9 cellular contexts compared by ENCODE assay signal in the genomic region with DNA sequence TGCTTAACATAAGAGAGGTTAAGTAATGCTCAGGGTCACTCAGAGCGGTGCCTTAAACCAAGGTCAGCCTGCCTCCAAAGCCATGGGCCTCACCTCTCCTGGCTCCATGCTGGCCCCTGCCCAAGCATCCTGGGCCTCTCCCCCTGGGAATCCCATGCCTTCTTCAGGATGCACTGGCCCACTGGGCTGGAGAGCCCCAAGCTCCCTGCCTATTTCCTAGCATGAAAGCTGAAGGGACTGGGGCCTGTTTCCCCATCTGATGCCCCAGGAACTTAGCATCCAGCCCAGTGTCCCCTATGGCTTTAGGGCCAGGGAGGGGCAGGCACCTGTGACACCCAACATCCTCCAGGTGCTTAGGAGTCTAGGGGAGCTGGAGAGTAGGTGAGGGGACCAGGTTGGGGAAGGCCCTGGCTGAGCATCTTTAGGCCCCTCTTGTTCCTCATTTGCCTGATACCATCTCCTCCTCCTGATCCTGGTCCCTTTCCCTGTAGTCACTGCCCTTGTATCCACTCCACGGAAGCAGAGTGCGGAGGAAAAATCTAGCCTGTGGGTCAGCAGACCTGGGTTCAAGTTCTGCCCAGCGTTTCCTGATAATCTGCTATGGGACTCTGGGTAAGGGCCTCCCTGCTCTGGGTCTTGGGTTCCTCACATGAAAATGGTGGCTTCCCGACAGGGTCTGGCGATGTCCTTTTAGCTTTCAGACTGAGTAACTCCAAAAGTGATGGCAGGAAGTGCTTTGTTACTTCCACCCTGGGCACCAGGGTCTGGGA. TPM values are rescaled to one million over a fixed set of nuclear protein-coding genes. Genes with fewer than 3 reads are reported as not detected.
DNase-seq lines count a peak whose midpoint lies in the region; ATAC-seq, FAIRE-seq and TF ChIP-seq lines count a peak whose summit lies in the region.
"Had no signal": no experiment of that assay in that cellular context is flagged by ENCODE, and none has a peak within 500 bp of the region (broad histone marks: within the 10 kb centered on the region; RNA-seq: fewer than 3 reads in every experiment).

No MANE protein-coding gene starts in this region.

- peaks cover 15% of the 10 kb centered on the region for H3K4me1 ChIP-seq in CD4-positive, alpha-beta memory T cell (ENCODE audit: insufficient read depth, low read length)
- H3K4me1 ChIP-seq in SJCRH30 (peaks cover 77% of the 10 kb centered on the region), right atrium auricular region (peaks cover 0 to 69% of the 10 kb centered on the region in 2 donors), gastrocnemius medialis (peaks cover 0 to 14% of the 10 kb centered on the region in 2 donors), testis (peaks cover 10% of the 10 kb centered on the region)

- intact Hi-C loops in CD4-positive, alpha-beta memory T cell (cut with micrococcal nuclease), result no loop called here
- intact Hi-C loops in gastrocnemius medialis (cut with DNase I; ENCODE audit: low total_unique reads) (no loop called here), testis (cut with DNase I; ENCODE audit: low total_unique reads) (no loop called here)

- WGBS in testis, 2 donors, result 84 to 90% methylated on average over 6 of the region's 6 CpGs

- in situ Hi-C loops in gastrocnemius medialis (cut with MboI; ENCODE audit: low sequenced_read_pairs in 4 of 4), result no loop called here

- TF ChIP-seq POLR2A in gastrocnemius medialis (IDR thresholded peaks at IDR 0.05), result no peak
- no peak for TF ChIP-seq POLR2A in testis (IDR thresholded peaks at IDR 0.05)
- no peak for TF ChIP-seq POLR2A in H54 (IDR thresholded peaks at IDR 0.05; ENCODE audit: low read depth, low read length)

- peaks cover 11 to 21% (median 16%) of the 10 kb centered on the region in 4 donors for H3K4me1 Mint-ChIP-seq in CD4-positive, alpha-beta memory T cell

- ATAC-seq in gastrocnemius medialis (no peak), HG03039 (IDR thresholded peaks at IDR 0.05; ENCODE audit: unreplicated experiment) (no peak)
- ATAC-seq: esophagus mucosa had no signal

- no peak overlapping the region for H3K27ac ChIP-seq in CD4-positive, alpha-beta memory T cell (ENCODE audit: low read depth, low read length)
- H3K27ac ChIP-seq in SJCRH30, result peak overlapping the region; percentile 94
- peak overlapping the region; percentile 72 to 78 for H3K27ac ChIP-seq in right atrium auricular region
- H3K27ac ChIP-seq in gastrocnemius medialis, result peak overlapping the region in 3 of 4 donors; percentile 22 to 44 (median 28)
- no peak overlapping the region for H3K27ac ChIP-seq in testis

- peaks cover 10 to 37% of the 10 kb centered on the region in 2 donors for H3K36me3 Mint-ChIP-seq in CD4-positive, alpha-beta memory T cell

- H3K36me3 ChIP-seq in CD4-positive, alpha-beta memory T cell (ENCODE audit: insufficient read depth, low read length), result peaks cover 5% of the 10 kb centered on the region
- H3K36me3 ChIP-seq in SJCRH30 (peaks cover 20% of the 10 kb centered on the region), right atrium auricular region (no peaks in the 10 kb centered on the region), gastrocnemius medialis (no peaks in the 10 kb centered on the region), testis (ENCODE audit: low read depth, missing control alignments) (no peaks in the 10 kb centered on the region)

- H3K4me3 Mint-ChIP-seq in CD4-positive, alpha-beta memory T cell, result no peak overlapping the region

- no peak for FAIRE-seq in H54 (lab: Jason Lieb, UNC)

- peak overlapping the region in 6 of 7 donors; percentile 78 to 88 (median 82) for H3K27ac Mint-ChIP-seq in CD4-positive, alpha-beta memory T cell

- POLR2A ChIA-PET in CD4-positive, alpha-beta memory T cell (lab: Charles Lee; ENCODE audit: partially characterized antibody), result interaction anchor here (1.4 kb wide), 1 partner anchor 18 kb away, joined by 5 read pairs; no protein-coding TSS in a partner anchor

- no peak for DNase-seq in CD4-positive, alpha-beta memory T cell
- DNase-seq in SJCRH30 (no peak), right atrium auricular region (ENCODE audit: low spot score) (no peak), gastrocnemius medialis (no peak), testis (no peak), H54 (ENCODE audit: insufficient read length, low spot score) (no peak)
- no peak for DNase-seq in activated effector memory CD4-positive, alpha-beta T cell treated with anti-CD3 and anti-CD28 coated beads, Interleukin-2, amount 50 U/mL, for 16 hours

- H3K4me3 ChIP-seq in CD4-positive, alpha-beta memory T cell (ENCODE audit: low read length in 2 of 2), result no peak overlapping the region
- H3K4me3 ChIP-seq in SJCRH30 (no peak overlapping the region), right atrium auricular region (no peak overlapping the region), gastrocnemius medialis (no peak overlapping the region), testis (no peak overlapping the region)

- no peaks in the 10 kb centered on the region for H3K27me3 Mint-ChIP-seq in CD4-positive, alpha-beta memory T cell

- H3K27me3 ChIP-seq in CD4-positive, alpha-beta memory T cell (ENCODE audit: insufficient read depth, low read length), result no peaks in the 10 kb centered on the region
- no peaks in the 10 kb centered on the region for H3K27me3 ChIP-seq in SJCRH30
- no peaks in the 10 kb centered on the region for H3K27me3 ChIP-seq in right atrium auricular region
- H3K27me3 ChIP-seq in gastrocnemius medialis, result no peaks in the 10 kb centered on the region
- H3K27me3 ChIP-seq in testis, result no peaks in the 10 kb centered on the region

- no peaks in the 10 kb centered on the region for H3K9me3 ChIP-seq in CD4-positive, alpha-beta memory T cell (ENCODE audit: control insufficient read depth in 1 of 2, low read length in 2 of 2)
- H3K9me3 ChIP-seq in SJCRH30 (replicated peaks) (no peaks in the 10 kb centered on the region), right atrium auricular region (no peaks in the 10 kb centered on the region), gastrocnemius medialis (no peaks in the 10 kb centered on the region), testis (no peaks in the 10 kb centered on the region)

- CTCF ChIA-PET in CD4-positive, alpha-beta memory T cell (lab: Charles Lee; ENCODE audit: partially characterized antibody), result interaction anchor here (1.1 kb wide), 1 partner anchor 26 kb away, joined by 4 read pairs; no protein-coding TSS in a partner anchor

- no peaks in the 10 kb centered on the region for H3K9me3 Mint-ChIP-seq in CD4-positive, alpha-beta memory T cell

- TF ChIP-seq CTCF in right atrium auricular region (IDR thresholded peaks at IDR 0.05) (no peak), gastrocnemius medialis (IDR thresholded peaks at IDR 0.05 in 4 of 5, conservative IDR thresholded peaks at IDR 0.05 in 1 of 5) (no peak), testis (IDR thresholded peaks at IDR 0.05) (no peak)

RNA-seq across cellular contexts. Expression of gene EHD4, which starts 28.6 kb away (rescaled TPM):
- 10 to 100 TPM; 15.2 to 15.6 TPM for total RNA-seq in CD4-positive, alpha-beta memory T cell
- 10 to 100 TPM; 13.9 to 16.4 TPM for polyA plus RNA-seq in CD4-positive, alpha-beta memory T cell
- total RNA-seq in SJCRH30 (2014; rRNA removed; shearing (Covaris generic)), result 20.8 TPM in 2 replicates
- total RNA-seq in right atrium auricular region, result 10 to 100 TPM; 22.2 to 26.3 TPM
- 1 to 10 TPM; 3.8 to 7.1 (median 4.3) TPM for total RNA-seq in gastrocnemius medialis
- total RNA-seq in testis, result 10 to 100 TPM in 1 of 2 donors, 1 to 10 TPM in 1; 9.4 to 10.2 TPM
- 8.0 TPM for polyA plus RNA-seq in testis (ENCODE audit: insufficient read depth, low read depth, low replicate concordance)

RNA-seq across cellular contexts. Expression of gene SPTBN5, which starts 49.9 kb away (rescaled TPM):
- total RNA-seq in CD4-positive, alpha-beta memory T cell, result 1 to 10 TPM; 2.4 to 2.7 TPM
- under 1 TPM in 1 of 2 donors, not detected in 1; 0.03 TPM for polyA plus RNA-seq in CD4-positive, alpha-beta memory T cell
- 0.38 and 0.55 TPM in 2 replicates for total RNA-seq in SJCRH30 (2014; rRNA removed; shearing (Covaris generic))
- total RNA-seq in right atrium auricular region, result 1 to 10 TPM in 1 of 2 donors, under 1 TPM in 1; 0.63 to 1.3 TPM
- total RNA-seq in gastrocnemius medialis, result under 1 TPM in 3 of 4 donors, not detected in 1; 0.03 to 0.05 (median 0.04) TPM
- total RNA-seq in testis, result 1 to 10 TPM; 1.4 to 3.1 TPM
- polyA plus RNA-seq in testis (ENCODE audit: insufficient read depth, low read depth, low replicate concordance), result 1.4 TPM

Comparison
In these comparisons a context has a peak if more than half of its experiments do, and no peak if none do; other contexts are left out.
1. H3K27ac ChIP-seq: peak in SJCRH30 (single experiment), right atrium auricular region (2 of 2) and gastrocnemius medialis (3 of 4); none in CD4-positive, alpha-beta memory T cell (single experiment) and testis (0 of 2).